18 cellular contexts compared by ENCODE assay signal in genomic region chr5:92637960-92638359, GRCh38.
DNase-seq lines count a peak whose midpoint lies in the region; ATAC-seq and TF ChIP-seq lines count a peak whose summit lies in the region.
"Had no signal": no experiment of that assay in that cellular context is flagged by ENCODE, and none has a peak within 500 bp of the region (broad histone marks: within the 10 kb centered on the region; RNA-seq: fewer than 3 reads in every experiment).

No MANE protein-coding gene starts in this region.

- no peak for ATAC-seq in GM18502 (IDR thresholded peaks at IDR 0.05; ENCODE audit: poor library complexity, unreplicated experiment)
- ATAC-seq: A549, HepG2 had no signal

- no peaks in the 10 kb centered on the region for H3K9me3 Mint-ChIP-seq in osteocyte (ENCODE audit: unreplicated experiment)
- H3K9me3 Mint-ChIP-seq: H9, HFFc6 had no signal

- CTCF ChIA-PET in HEK293T (lab: Yijun Ruan, JAX), result interaction anchor here (1.3 kb wide), 1 partner anchor 120 kb away, joined by 3 read pairs; no protein-coding TSS in a partner anchor

- POLR2A ChIA-PET in HEK293T (lab: Yijun Ruan, JAX), result no interaction called here

- no peaks in the 10 kb centered on the region for H3K36me3 Mint-ChIP-seq in osteocyte (ENCODE audit: unreplicated experiment)
- H3K36me3 Mint-ChIP-seq: IgD-negative memory B cell had no signal

- no peak for TF ChIP-seq CTCF in osteocyte (IDR thresholded peaks at IDR 0.05)

- H3K4me1 Mint-ChIP-seq in osteocyte (ENCODE audit: unreplicated experiment), result peaks cover 26% of the 10 kb centered on the region
- H3K4me1 Mint-ChIP-seq: IgD-negative memory B cell had no signal

- H3K27me3 Mint-ChIP-seq in osteocyte (ENCODE audit: unreplicated experiment), result no peaks in the 10 kb centered on the region
- H3K27me3 Mint-ChIP-seq: CD4-positive, alpha-beta T cell; IgD-negative memory B cell had no signal

- DNase-seq in NCI-H1092 treated with DMSO at 0.1 percent for 48 hours (lab: John Stamatoyannopoulos, UW) (peak; percentile 45), NCI-H1092 (lab: John Stamatoyannopoulos, UW) (no peak), HEK293T (ENCODE audit: extremely low spot score) (no peak), cerebellar cortex (ENCODE audit: low spot score) (peak; percentile 23), osteocyte (ENCODE audit: extremely low spot score, unreplicated experiment) (no peak)
- DNase-seq in activated CD4-positive, alpha-beta T cell treated with anti-CD3 and anti-CD28 coated beads for 48 hours, result no peak
- DNase-seq: AML-193; Caco-2; CD4-positive, alpha-beta T cell; DMS153; DMS79; GDM1; H9; HFFc6 had no signal

- H3K27ac Mint-ChIP-seq in osteocyte (ENCODE audit: unreplicated experiment), result no peak overlapping the region
- H3K27ac Mint-ChIP-seq: CD4-positive, alpha-beta T cell; HFFc6; IgD-negative memory B cell had no signal

- no peak overlapping the region for H3K4me3 Mint-ChIP-seq in osteocyte (ENCODE audit: unreplicated experiment)
- H3K4me3 Mint-ChIP-seq: CD4-positive, alpha-beta T cell; H9; HFFc6; IgD-negative memory B cell had no signal

TF ChIP-seq in HEK293T, 16 proteins besides CTCF, POLR2A, EP300 and RAD21:
- TF ChIP-seq PKNOX1 (IDR thresholded peaks at IDR 0.05), result peak; percentile 42; the same call in 1 of the 2 replicates
- no peak for TF ChIP-seq FOXA1 (IDR thresholded peaks at IDR 0.05)
- peak; percentile 52 for TF ChIP-seq CTBP1 (IDR thresholded peaks at IDR 0.05; ENCODE audit: borderline replicate concordance)
- 0 out of 2 replicates have a peak, but pooled peaks have one; percentile 35 for TF ChIP-seq ARNT (IDR thresholded peaks at IDR 0.05)
TF ChIP-seq in HEK293T: peak in this region for 3.

Comparison
In these comparisons a context has a peak if more than half of its experiments do, and no peak if none do; other contexts are left out.
1. DNase-seq: peak in NCI-H1092 treated with DMSO at 0.1 percent for 48 hours (single experiment) and cerebellar cortex (single experiment); none in NCI-H1092 (single experiment), HEK293T (single experiment), osteocyte (single experiment) and activated CD4-positive, alpha-beta T cell treated with anti-CD3 and anti-CD28 coated beads for 48 hours (single experiment).